ENCODE assay signal across 11 cellular contexts in genomic region chr2:202172439-202173191, GRCh38.
DNase-seq lines count a peak whose midpoint lies in the region; ATAC-seq, FAIRE-seq and TF ChIP-seq lines count a peak whose summit lies in the region.
"Had no signal": no experiment of that assay in that cellular context is flagged by ENCODE, and none has a peak within 500 bp of the region (broad histone marks: within the 10 kb centered on the region; RNA-seq: fewer than 3 reads in every experiment).

No MANE protein-coding gene starts in this region.

- SMC1A ChIA-PET in GM12878 (lab: Charles Lee; ENCODE audit: uncharacterized antibody, unreplicated experiment): interaction anchor here (0.7 to 2.5 kb wide), 5 partner anchors 9 to 360 kb away, joined by 3 to 21 read pairs (median 3); no protein-coding TSS in a partner anchor

- ATAC-seq in activated CD4-positive, CD25-positive, alpha-beta regulatory T cell treated with anti-CD3 and anti-CD28 coated beads, Interleukin-2, amount 50 U/mL, for 24 hours: peak; percentile 84 to 86
- ATAC-seq in HG03095 (IDR thresholded peaks at IDR 0.05; ENCODE audit: unreplicated experiment) (peak; percentile 82), GM12878 (peak; percentile 89), left colon (no peak)

- H3K79me2 ChIP-seq in GM12878 (ENCODE audit: control insufficient read depth, insufficient read depth, low read length): no peaks in the 10 kb centered on the region

- no peaks in the 10 kb centered on the region for H3K36me3 ChIP-seq in GM12878 (ENCODE audit: control insufficient read depth in 2 of 2, insufficient read depth in 2 of 2, low read length in 1 of 2)
- no peaks in the 10 kb centered on the region for H3K36me3 ChIP-seq in right atrium auricular region
- H3K36me3 ChIP-seq: neutrophil, tibial artery had no signal

- TF ChIP-seq RAD21 in GM12878 (IDR thresholded peaks at IDR 0.05; ENCODE audit: insufficient read depth, low read depth, low read length): no peak

- TF ChIP-seq POLR2A in GM12878 (IDR thresholded peaks at IDR 0.05; ENCODE audit: low read depth, low read length): no peak

- 12% methylated on average over 6 of the region's 6 CpGs for WGBS in GM12878 (ENCODE audit: insufficient coverage, insufficient replicate concordance, low lambda C conversion rate, missing lambda C conversion rate)

- no peak for TF ChIP-seq CTCF in GM12878 (IDR thresholded peaks at IDR 0.05 in 2 of 3, conservative IDR thresholded peaks at IDR 0.05 in 1 of 3; ENCODE audit: control insufficient read depth in 2 of 3, extremely low read depth in 1 of 3, insufficient read depth in 1 of 3, low read depth in 3 of 3, low read length in 3 of 3)
- no peak for TF ChIP-seq CTCF in right atrium auricular region (IDR thresholded peaks at IDR 0.05)

- H3K9ac ChIP-seq in GM12878 (ENCODE audit: control insufficient read depth, insufficient read depth, low read length): no peak overlapping the region

- in situ Hi-C loops in GM12878 (cut with MboI): no loop called here

- H3K27me3 ChIP-seq in GM12878 (replicated peaks in 1 of 2; ENCODE audit: control insufficient read depth in 2 of 2, insufficient read depth in 2 of 2, low read length in 1 of 2): no peaks in the 10 kb centered on the region
- no peaks in the 10 kb centered on the region for H3K27me3 ChIP-seq in right atrium auricular region
- H3K27me3 ChIP-seq: tibial artery had no signal

- H3K4me2 ChIP-seq in GM12878 (ENCODE audit: control insufficient read depth, insufficient read depth): peak overlapping the region; percentile 72

- CTCF ChIA-PET in GM12878 (lab: Yijun Ruan, JAX): interaction anchor here (0.6 to 1.9 kb wide), 9 partner anchors 12 to 377 kb away, joined by 3 to 9 read pairs (median 3); no protein-coding TSS in a partner anchor

- no peaks in the 10 kb centered on the region for H4K20me1 ChIP-seq in GM12878 (ENCODE audit: control insufficient read depth, insufficient read depth)

- intact Hi-C loops in GM12878 (cut with micrococcal nuclease; ENCODE audit: unreplicated experiment): loop anchor here (10.0 kb wide), 1 partner anchor 938 kb away; no protein-coding TSS in a partner anchor
- intact Hi-C loops in left colon (cut with DNase I, micrococcal nuclease): loop anchor here in 1 of 2 donors (10.0 kb wide), 1 partner anchor 318 kb away; no protein-coding TSS in a partner anchor

- FAIRE-seq in GM12878 (lab: Jason Lieb, UNC): peak; percentile 91

- peak overlapping the region; percentile 58 for H3K27ac ChIP-seq in GM12878 (ENCODE audit: control insufficient read depth, insufficient read depth)
- no peak overlapping the region for H3K27ac ChIP-seq in right atrium auricular region
- H3K27ac ChIP-seq: 22Rv1, neutrophil, tibial artery had no signal

- no peak for DNase-seq in activated CD4-positive, CD25-positive, alpha-beta regulatory T cell treated with anti-CD3 and anti-CD28 coated beads, Interleukin-2, amount 50 U/mL, for 72 hours
- DNase-seq in GM12878 (ENCODE audit: low read depth, low spot score): peak; percentile 39
- peak; percentile 15 to 18 for DNase-seq in stimulated activated CD4-positive, alpha-beta T cell treated with anti-CD3 and anti-CD28 coated beads, Interleukin-4, amount 100 ng/mL, for 4 hours
- no peak for DNase-seq in left colon
- no peak for DNase-seq in right atrium auricular region (ENCODE audit: low spot score)
- no peak for DNase-seq in NCI-H146 treated with DMSO at 0.1 percent for 48 hours (lab: John Stamatoyannopoulos, UW; ENCODE audit: unreplicated experiment)
- DNase-seq: tibial artery had no signal

- H3K4me3 ChIP-seq in GM12878 (no peak overlapping the region), right atrium auricular region (no peak overlapping the region)
- H3K4me3 ChIP-seq: tibial artery had no signal

- no TSS peak for BruUV-seq in GM12878 (replicated peaks; lab: Mats Ljungman, UMichigan)

- RAD21 ChIA-PET in GM12878 (lab: Charles Lee; ENCODE audit: unreplicated experiment): interaction anchor here (0.5 to 1.1 kb wide), 4 partner anchors 11 to 205 kb away, joined by 3 read pairs; no protein-coding TSS in a partner anchor

- H2AFZ ChIP-seq in GM12878 (ENCODE audit: control insufficient read depth, low read depth, low read length): peak overlapping the region; percentile 85

- H3K9me3 ChIP-seq in GM12878 (replicated peaks; ENCODE audit: control insufficient read depth, insufficient read depth, low read length): no peaks in the 10 kb centered on the region; the same call in 2 of the 3 replicates
- H3K9me3 ChIP-seq in right atrium auricular region: no peaks in the 10 kb centered on the region
- H3K9me3 ChIP-seq: neutrophil, tibial artery had no signal

- peaks cover 14% of the 10 kb centered on the region for H3K4me1 ChIP-seq in GM12878 (ENCODE audit: control insufficient read depth, insufficient read depth, low read length)
- H3K4me1 ChIP-seq in right atrium auricular region: peaks cover 0 to 5% of the 10 kb centered on the region in 2 donors

- POLR2A ChIA-PET in GM12878 (lab: Charles Lee): no interaction called here

- no peak for TF ChIP-seq EP300 in GM12878 (IDR thresholded peaks at IDR 0.05; ENCODE audit: borderline replicate concordance in 1 of 2, control insufficient read depth in 1 of 2, low read depth in 2 of 2, low read length in 2 of 2)

TF ChIP-seq in GM12878, 131 proteins besides CTCF, POLR2A, EP300 and RAD21 (continues in another document):
- TF ChIP-seq, protein P1, sequence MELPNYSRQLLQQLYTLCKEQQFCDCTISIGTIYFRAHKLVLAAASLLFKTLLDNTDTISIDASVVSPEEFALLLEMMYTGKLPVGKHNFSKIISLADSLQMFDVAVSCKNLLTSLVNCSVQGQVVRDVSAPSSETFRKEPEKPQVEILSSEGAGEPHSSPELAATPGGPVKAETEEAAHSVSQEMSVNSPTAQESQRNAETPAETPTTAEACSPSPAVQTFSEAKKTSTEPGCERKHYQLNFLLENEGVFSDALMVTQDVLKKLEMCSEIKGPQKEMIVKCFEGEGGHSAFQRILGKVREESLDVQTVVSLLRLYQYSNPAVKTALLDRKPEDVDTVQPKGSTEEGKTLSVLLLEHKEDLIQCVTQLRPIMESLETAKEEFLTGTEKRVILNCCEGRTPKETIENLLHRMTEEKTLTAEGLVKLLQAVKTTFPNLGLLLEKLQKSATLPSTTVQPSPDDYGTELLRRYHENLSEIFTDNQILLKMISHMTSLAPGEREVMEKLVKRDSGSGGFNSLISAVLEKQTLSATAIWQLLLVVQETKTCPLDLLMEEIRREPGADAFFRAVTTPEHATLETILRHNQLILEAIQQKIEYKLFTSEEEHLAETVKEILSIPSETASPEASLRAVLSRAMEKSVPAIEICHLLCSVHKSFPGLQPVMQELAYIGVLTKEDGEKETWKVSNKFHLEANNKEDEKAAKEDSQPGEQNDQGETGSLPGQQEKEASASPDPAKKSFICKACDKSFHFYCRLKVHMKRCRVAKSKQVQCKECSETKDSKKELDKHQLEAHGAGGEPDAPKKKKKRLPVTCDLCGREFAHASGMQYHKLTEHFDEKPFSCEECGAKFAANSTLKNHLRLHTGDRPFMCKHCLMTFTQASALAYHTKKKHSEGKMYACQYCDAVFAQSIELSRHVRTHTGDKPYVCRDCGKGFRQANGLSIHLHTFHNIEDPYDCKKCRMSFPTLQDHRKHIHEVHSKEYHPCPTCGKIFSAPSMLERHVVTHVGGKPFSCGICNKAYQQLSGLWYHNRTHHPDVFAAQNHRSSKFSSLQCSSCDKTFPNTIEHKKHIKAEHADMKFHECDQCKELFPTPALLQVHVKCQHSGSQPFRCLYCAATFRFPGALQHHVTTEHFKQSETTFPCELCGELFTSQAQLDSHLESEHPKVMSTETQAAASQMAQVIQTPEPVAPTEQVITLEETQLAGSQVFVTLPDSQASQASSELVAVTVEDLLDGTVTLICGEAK (IDR thresholded peaks at IDR 0.05; ENCODE audit: borderline replicate concordance): no peak
- TF ChIP-seq CHD1 (IDR thresholded peaks at IDR 0.05; ENCODE audit: low read depth, low read length) (no peak), RELA (IDR thresholded peaks at IDR 0.05; ENCODE audit: borderline replicate concordance, partially characterized antibody) (peak; percentile 96), ZZZ3 (IDR thresholded peaks at IDR 0.05; ENCODE audit: control insufficient read depth, insufficient read length, low read depth) (no peak), ATF2 (IDR thresholded peaks at IDR 0.05; ENCODE audit: low read length) (no peak), BMI1 (IDR thresholded peaks at IDR 0.05; ENCODE audit: borderline replicate concordance) (no peak), POLR2AphosphoS5 (IDR thresholded peaks at IDR 0.05; ENCODE audit: low read length) (no peak), EED (IDR thresholded peaks at IDR 0.05; ENCODE audit: low read depth) (peak; percentile 86), PBX3 (IDR thresholded peaks at IDR 0.05; ENCODE audit: insufficient replicate concordance, low read depth, low read length) (no peak), ETV6 (conservative IDR thresholded peaks at IDR 0.05 in 1 of 2, IDR thresholded peaks at IDR 0.05 in 1 of 2; ENCODE audit: borderline replicate concordance in 1 of 2, low read depth in 1 of 2) (peak in 1 of 2 experiments; percentile 67; a peak in 2 of 4 replicates), YBX1 (IDR thresholded peaks at IDR 0.05) (no peak), ATF7 (IDR thresholded peaks at IDR 0.05; ENCODE audit: low read depth) (no peak), GABPA (IDR thresholded peaks at IDR 0.05; ENCODE audit: low read depth) (no peak), MEF2A (IDR thresholded peaks at IDR 0.05; ENCODE audit: insufficient read depth, low read depth, low read length) (peak; percentile 28; the same call in 1 of the 2 replicates)

Comparison
In these comparisons a context has a peak if more than half of its experiments do, and no peak if none do; other contexts are left out.
1. DNase-seq: peak in GM12878 (single experiment) and stimulated activated CD4-positive, alpha-beta T cell treated with anti-CD3 and anti-CD28 coated beads, Interleukin-4, amount 100 ng/mL, for 4 hours (2 of 2); none in activated CD4-positive, CD25-positive, alpha-beta regulatory T cell treated with anti-CD3 and anti-CD28 coated beads, Interleukin-2, amount 50 U/mL, for 72 hours (single experiment), left colon (0 of 2), right atrium auricular region (single experiment) and NCI-H146 treated with DMSO at 0.1 percent for 48 hours (single experiment).